In the genomic region with DNA sequence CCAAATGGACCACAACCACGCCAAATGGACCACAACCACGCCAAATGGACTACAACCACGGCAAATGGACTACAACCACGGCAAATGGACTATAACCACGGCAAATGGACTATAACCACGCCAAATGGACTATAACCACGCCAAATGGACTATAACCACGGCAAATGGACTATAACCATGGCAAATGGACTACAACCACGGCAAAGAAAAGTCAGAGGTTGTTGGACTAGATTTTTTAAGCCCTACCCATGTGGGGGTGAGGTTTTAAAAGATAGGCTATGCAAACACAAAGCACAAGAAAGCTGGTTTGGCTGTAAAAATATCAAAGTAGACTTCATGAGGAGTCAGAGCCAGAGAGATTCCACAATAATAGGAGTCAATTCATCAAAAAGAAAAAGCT, we compare ENCODE assay signal across 22 cellular contexts. TPM values are rescaled to one million over a fixed set of nuclear protein-coding genes. Genes with fewer than 3 reads are reported as not detected.
DNase-seq lines count a peak whose midpoint lies in the region; TF ChIP-seq lines count a peak whose summit lies in the region.
"Had no signal": no experiment of that assay in that cellular context is flagged by ENCODE, and none has a peak within 500 bp of the region (broad histone marks: within the 10 kb centered on the region; RNA-seq: fewer than 3 reads in every experiment).

No MANE protein-coding gene starts in this region.

- H3K23ac ChIP-seq in mesenchymal stem cell (ENCODE audit: low read length in 2 of 2) = peak overlapping the region in 1 of 2 experiments; percentile 86

- H2AK5ac ChIP-seq in mesenchymal stem cell (ENCODE audit: low read length, severe bottlenecking) = peak overlapping the region; percentile 28

- H3K9me3 ChIP-seq in mesenchymal stem cell (ENCODE audit: control insufficient read depth, low read length) (no peaks in the 10 kb centered on the region), HAP-1 (no peaks in the 10 kb centered on the region), MG63 (no peaks in the 10 kb centered on the region), WERI-Rb-1 (ENCODE audit: severe bottlenecking) (no peaks in the 10 kb centered on the region)
- H3K9me3 ChIP-seq: ascending aorta, esophagus squamous epithelium, left lung, prostate gland had no signal

- peaks cover 17% of the 10 kb centered on the region for H3K79me1 ChIP-seq in mesenchymal stem cell (replicated peaks; ENCODE audit: low read length, poor library complexity, severe bottlenecking)

- H4K8ac ChIP-seq in mesenchymal stem cell (ENCODE audit: low read length) = peak overlapping the region; percentile 38

- no peaks in the 10 kb centered on the region for H3K9me3 Mint-ChIP-seq in chondrocyte (ENCODE audit: low read depth)
- H3K9me3 Mint-ChIP-seq: CD8-positive, alpha-beta memory T cell had no signal

- in situ Hi-C loops in HAP-1 (cut with MboI; ENCODE audit: low sequenced_read_pairs) = no loop called here

- peak overlapping the region; percentile 50 to 100 for H2BK12ac ChIP-seq in mesenchymal stem cell (ENCODE audit: low read length in 2 of 2)

- H3K27ac ChIP-seq in mesenchymal stem cell (ENCODE audit: low read length, poor library complexity, severe bottlenecking) (no peak overlapping the region), WERI-Rb-1 (no peak overlapping the region)
- H3K27ac ChIP-seq: dorsolateral prefrontal cortex, left lung, prostate gland had no signal

- peak overlapping the region; percentile 41 to 92 for H3K4ac ChIP-seq in mesenchymal stem cell (ENCODE audit: low read depth in 1 of 2, low read length in 2 of 2)

- peak overlapping the region; percentile 54 for H3K27ac Mint-ChIP-seq in chondrocyte (ENCODE audit: unreplicated experiment)
- H3K27ac Mint-ChIP-seq: activated B cell treated with CpG ODN at 0.5 μM for 24 hours; CD8-positive, alpha-beta memory T cell; T-helper 1 cell treated with Interleukin-12 subunit alpha and Interleukin-12 subunit beta and Interleukin-4 antibody, amounts not matched to agents 30 μg/mL and 1 μg/mL, for 36 hours had no signal

- no peak overlapping the region for H2BK15ac ChIP-seq in mesenchymal stem cell (ENCODE audit: low read depth, poor library complexity, severe bottlenecking)

- no peak overlapping the region for H2AFZ ChIP-seq in mesenchymal stem cell (ENCODE audit: low read depth, low read length)

- no peak overlapping the region for H3K4me3 Mint-ChIP-seq in chondrocyte (ENCODE audit: unreplicated experiment)
- H3K4me3 Mint-ChIP-seq: activated B cell treated with CpG ODN at 0.5 μM for 24 hours; CD8-positive, alpha-beta memory T cell; naive thymus-derived CD4-positive, alpha-beta T cell; T-helper 1 cell treated with Interleukin-12 subunit alpha and Interleukin-12 subunit beta and Interleukin-4 antibody, amounts not matched to agents 30 μg/mL and 1 μg/mL, for 36 hours had no signal

- H3K4me1 Mint-ChIP-seq in chondrocyte (ENCODE audit: low read depth) = peaks cover 30% of the 10 kb centered on the region
- H3K4me1 Mint-ChIP-seq: activated B cell treated with CpG ODN at 0.5 μM for 24 hours; CD8-positive, alpha-beta memory T cell had no signal

- H3K9ac ChIP-seq in mesenchymal stem cell (ENCODE audit: low read length) = peak overlapping the region; percentile 66

- H3K4me3 ChIP-seq in mesenchymal stem cell (ENCODE audit: insufficient read depth in 1 of 2, low read depth in 1 of 2, low read length in 2 of 2) (peak overlapping the region in 1 of 2 experiments; percentile 46), HAP-1 (no peak overlapping the region), MG63 (no peak overlapping the region), WERI-Rb-1 (ENCODE audit: low read depth, low read length) (no peak overlapping the region)
- H3K4me3 ChIP-seq: ascending aorta, dorsolateral prefrontal cortex, esophagus squamous epithelium, left lung, prostate gland had no signal

- H3K4me1 ChIP-seq in mesenchymal stem cell (ENCODE audit: control insufficient read depth, insufficient read depth, low read depth, low read length) = peaks cover 2% of the 10 kb centered on the region
- no peaks in the 10 kb centered on the region for H3K4me1 ChIP-seq in HAP-1
- H3K4me1 ChIP-seq: esophagus squamous epithelium, left lung, prostate gland had no signal

- H2BK120ac ChIP-seq in mesenchymal stem cell (ENCODE audit: low read depth, low read length) = peak overlapping the region; percentile 19

- peak overlapping the region; percentile 29 for H4K91ac ChIP-seq in mesenchymal stem cell (ENCODE audit: low read length)

- H3K4me2 ChIP-seq in mesenchymal stem cell (ENCODE audit: low read length, poor library complexity, severe bottlenecking) = no peak overlapping the region

- TF ChIP-seq CTCF in chondrocyte (IDR thresholded peaks at IDR 0.05) (no peak), WERI-Rb-1 (IDR thresholded peaks at IDR 0.05; ENCODE audit: low read depth, low read length) (no peak)

- H3K27me3 ChIP-seq in mesenchymal stem cell (ENCODE audit: control insufficient read depth in 1 of 2, insufficient read depth in 1 of 2, low read length in 2 of 2) (no peaks in the 10 kb centered on the region), HAP-1 (ENCODE audit: low read depth) (no peaks in the 10 kb centered on the region), MG63 (no peaks in the 10 kb centered on the region), WERI-Rb-1 (ENCODE audit: insufficient read depth, low read depth, severe bottlenecking) (no peaks in the 10 kb centered on the region)
- H3K27me3 ChIP-seq: ascending aorta, dorsolateral prefrontal cortex, esophagus squamous epithelium, left lung had no signal

- peak overlapping the region in 1 of 2 experiments; percentile 63 for H3K14ac ChIP-seq in mesenchymal stem cell (ENCODE audit: low read length in 2 of 2)

- WGBS in mesenchymal stem cell = 95% methylated on average over 9 of the region's 9 CpGs

- H3K27me3 Mint-ChIP-seq in chondrocyte (ENCODE audit: low read depth) = no peaks in the 10 kb centered on the region
- H3K27me3 Mint-ChIP-seq: activated B cell treated with CpG ODN at 0.5 μM for 24 hours; CD8-positive, alpha-beta memory T cell; naive thymus-derived CD4-positive, alpha-beta T cell had no signal

- peaks cover 8 to 18% of the 10 kb centered on the region in 2 experiments for H3K36me3 ChIP-seq in mesenchymal stem cell (ENCODE audit: control insufficient read depth in 1 of 2, insufficient read depth in 2 of 2, low read depth in 1 of 2, low read length in 2 of 2)
- H3K36me3 ChIP-seq in HAP-1 (replicated peaks) = peaks cover 76% of the 10 kb centered on the region
- peaks cover 18% of the 10 kb centered on the region for H3K36me3 ChIP-seq in MG63
- peaks cover 85% of the 10 kb centered on the region for H3K36me3 ChIP-seq in WERI-Rb-1
- H3K36me3 ChIP-seq: ascending aorta, prostate gland had no signal

- peak overlapping the region; percentile 34 to 98 for H3K18ac ChIP-seq in mesenchymal stem cell (ENCODE audit: low read depth in 1 of 2, low read length in 2 of 2)

- H3K36me3 Mint-ChIP-seq in chondrocyte (ENCODE audit: low read depth) = peaks cover 10% of the 10 kb centered on the region

- H2BK5ac ChIP-seq in mesenchymal stem cell (ENCODE audit: low read depth, low read length, poor library complexity, severe bottlenecking) = no peak overlapping the region

- peak; percentile 49 for DNase-seq in DMS53 (lab: John Stamatoyannopoulos, UW)
- DNase-seq in DMS53 treated with DMSO at 0.1 percent for 48 hours (lab: John Stamatoyannopoulos, UW; ENCODE audit: unreplicated experiment) = no peak
- DNase-seq in chondrocyte (ENCODE audit: low spot score) = no peak
- DNase-seq in mesenchymal stem cell = no peak
- DNase-seq in HAP-1 (ENCODE audit: low spot score in 2 of 2) = no peak
- no peak for DNase-seq in MG63
- DNase-seq in WERI-Rb-1 = no peak
- DNase-seq in mesenteric fat pad (ENCODE audit: low spot score) = no peak
- DNase-seq: 8988T; activated B cell treated with CpG ODN at 0.5 μM for 24 hours; activated effector memory CD4-positive, alpha-beta T cell treated with anti-CD3 and anti-CD28 coated beads, Interleukin-2, amount 50 U/mL, for 16 hours; CD8-positive, alpha-beta memory T cell; dorsolateral prefrontal cortex; esophagus squamous epithelium; hypothalamus; left lung; naive thymus-derived CD4-positive, alpha-beta T cell; NCI-H1092; NCI-H2107 had no signal

RNA-seq across cellular contexts. Expression of a gene that starts 55.8 kb away (rescaled TPM):
- total RNA-seq in chondrocyte = 13.0 to 21.5 TPM (median 19.0 TPM) in 3 replicates
- polyA plus RNA-seq in mesenchymal stem cell (2013, experiment 1 of 2) = 4.7 TPM
- polyA plus RNA-seq in mesenchymal stem cell (2013, experiment 2 of 2) = 4.7 TPM
- 13.8 and 15.6 TPM in 2 replicates for total RNA-seq in MG63 (2014; rRNA removed; shearing (Covaris generic); ENCODE audit: low replicate concordance)
- total RNA-seq in mesenteric fat pad = 4.7 TPM
